1 cellular context compared by ENCODE assay signal in genomic region chr2:182245963-182246362, GRCh38.
TF ChIP-seq lines count a peak whose summit lies in the region.

No MANE protein-coding gene starts in this region.

TF ChIP-seq in GM12878, 131 proteins besides CTCF, POLR2A, EP300 and RAD21 (continued from another document):
- no peak for TF ChIP-seq IRF3 (IDR thresholded peaks at IDR 0.05)
- TF ChIP-seq SMARCA5 (IDR thresholded peaks at IDR 0.05), result no peak
- peak; percentile 79 for TF ChIP-seq RUNX3 (IDR thresholded peaks at IDR 0.05; ENCODE audit: low read length)
- TF ChIP-seq NRF1 (conservative IDR thresholded peaks at IDR 0.05; ENCODE audit: low read depth, low read length), result no peak
- TF ChIP-seq CBFB (IDR thresholded peaks at IDR 0.05; ENCODE audit: low read depth), result no peak
- TF ChIP-seq ZNF274 (IDR thresholded peaks at IDR 0.05; ENCODE audit: insufficient read depth, insufficient read length), result no peak
- no peak for TF ChIP-seq E2F4 (IDR thresholded peaks at IDR 0.05; ENCODE audit: low read depth, low read length)
